In genomic region chr13:73254827-73255226, GRCh38 we compare ENCODE assay signal across 21 cellular contexts.
A peak's percentile ranks its signal among the peaks of the same experiment; 100 is the strongest.
DNase-seq lines count a peak whose midpoint lies in the region; ATAC-seq, FAIRE-seq and TF ChIP-seq lines count a peak whose summit lies in the region.
"Had no signal": no experiment of that assay in that cellular context is flagged by ENCODE, and none has a peak within 500 bp of the region (broad histone marks: within the 10 kb centered on the region; RNA-seq: fewer than 3 reads in every experiment).

No MANE protein-coding gene starts in this region.

- no peaks in the 10 kb centered on the region for H3K9me1 ChIP-seq in IMR-90 (ENCODE audit: insufficient read depth, low read length)

- H3K9me3 ChIP-seq in IMR-90 (ENCODE audit: control insufficient read depth, insufficient read depth, low read length) = no peaks in the 10 kb centered on the region
- 0 out of 4 replicates have a peak, but pooled peaks cover 0 to 3% of the 10 kb centered on the region in 2 experiments for H3K9me3 ChIP-seq in H1 (ENCODE audit: insufficient read depth in 2 of 2, low read depth in 1 of 2, low read length in 1 of 2)
- H3K9me3 ChIP-seq in upper lobe of left lung = no peaks in the 10 kb centered on the region

- H3K9ac ChIP-seq in IMR-90 (ENCODE audit: low read depth, low read length) (no peak overlapping the region), H1 (replicated peaks in 1 of 4; ENCODE audit: extremely low read depth in 1 of 4, low read depth in 3 of 4, low read length in 3 of 4) (no peak overlapping the region)

- no TSS peak for BruUV-seq in IMR-90 (replicated peaks; lab: Mats Ljungman, UMichigan)

- H3K18ac ChIP-seq in IMR-90 (ENCODE audit: low read depth, low read length) (no peak overlapping the region), H1 (ENCODE audit: extremely low read depth, low read length) (no peak overlapping the region)

- dilution Hi-C loops in IMR-90 (cut with HindIII; ENCODE audit: low sequenced_read_pairs, unreplicated experiment) = no loop called here

- intact Hi-C loops in IMR-90 (cut with micrococcal nuclease) = no loop called here

- H2BK5ac ChIP-seq in IMR-90 (ENCODE audit: low read depth, low read length, poor library complexity, severe bottlenecking) = no peak overlapping the region
- H2BK5ac ChIP-seq in H1 (ENCODE audit: low read depth, low read length) = no peak overlapping the region

- no peak overlapping the region for H2AFZ ChIP-seq in IMR-90 (replicated peaks; ENCODE audit: low read length, poor library complexity)
- H2AFZ ChIP-seq in H1 (ENCODE audit: low read length) = 0 out of 2 replicates have a peak overlapping the region, but pooled peaks have one; percentile 2
- H2AFZ ChIP-seq: GM23338 had no signal

- H4K8ac ChIP-seq in IMR-90 (ENCODE audit: low read depth in 2 of 2, low read length in 2 of 2) (no peak overlapping the region), H1 (ENCODE audit: extremely low read depth, insufficient read depth, low read length) (no peak overlapping the region)

- no peak for TF ChIP-seq CTCF in IMR-90 (conservative IDR thresholded peaks at IDR 0.05; ENCODE audit: low read depth, low read length)
- no peak for TF ChIP-seq CTCF in H1 (IDR thresholded peaks at IDR 0.05; ENCODE audit: control extremely low read depth in 1 of 3, insufficient read depth in 1 of 3, low read depth in 1 of 3, low read length in 3 of 3)
- TF ChIP-seq CTCF in upper lobe of left lung (IDR thresholded peaks at IDR 0.05) = no peak

- H2BK15ac ChIP-seq in IMR-90 (ENCODE audit: low read depth, low read length) (no peak overlapping the region), H1 (ENCODE audit: low read length) (no peak overlapping the region)

- H3K4me2 ChIP-seq in IMR-90 (ENCODE audit: low read depth, low read length) = no peak overlapping the region
- no peak overlapping the region for H3K4me2 ChIP-seq in H1 (ENCODE audit: insufficient read depth in 1 of 2, low read depth in 2 of 2, low read length in 2 of 2)
- H3K4me2 ChIP-seq: GM23338 had no signal

- H3K27ac ChIP-seq in IMR-90 (ENCODE audit: insufficient read depth, low read length) = no peak overlapping the region
- H3K27ac ChIP-seq in H1 (ENCODE audit: low read depth, low read length) = no peak overlapping the region
- no peak overlapping the region for H3K27ac ChIP-seq in upper lobe of left lung

- in situ Hi-C loops in IMR-90 (cut with MboI; ENCODE audit: low sequenced_read_pairs) = no loop called here

- H4K91ac ChIP-seq in IMR-90 (ENCODE audit: insufficient read depth, low read depth, low read length) (no peak overlapping the region), H1 (replicated peaks; ENCODE audit: insufficient read length, low read length) (no peak overlapping the region)

- H3K4me3 ChIP-seq in IMR-90 (ENCODE audit: insufficient read depth, low read depth, low read length) (no peak overlapping the region), H1 (ENCODE audit: extremely low read depth in 1 of 4, insufficient read depth in 2 of 4, low read depth in 3 of 4, low read length in 4 of 4) (no peak overlapping the region), upper lobe of left lung (no peak overlapping the region)
- H3K4me3 ChIP-seq: GM23338 had no signal

- TF ChIP-seq POLR2A in IMR-90 (IDR thresholded peaks at IDR 0.05; ENCODE audit: low read depth, low read length) (no peak), H1 (IDR thresholded peaks at IDR 0.05; ENCODE audit: control extremely low read depth in 1 of 2, low read depth in 2 of 2, low read length in 2 of 2) (no peak), upper lobe of left lung (IDR thresholded peaks at IDR 0.05) (no peak), erythroblast (IDR thresholded peaks at IDR 0.05; ENCODE audit: low read length) (no peak)

- CTCF ChIA-PET in IMR-90 (lab: Yijun Ruan, JAX) (interaction anchor here (1.0 kb wide), 1 partner anchor 12 kb away, joined by 3 read pairs; no protein-coding TSS in a partner anchor), H1 (lab: Charles Lee; ENCODE audit: partially characterized antibody) (no interaction called here)

- no peak overlapping the region for H2AK9ac ChIP-seq in IMR-90 (replicated peaks; ENCODE audit: low read depth, low read length, poor library complexity)

- POLR2A ChIA-PET in IMR-90 (lab: Charles Lee; ENCODE audit: unreplicated experiment) = no interaction called here
- POLR2A ChIA-PET in H1 (lab: Charles Lee; ENCODE audit: partially characterized antibody) = no interaction called here

- H4K5ac ChIP-seq in IMR-90 (ENCODE audit: low read depth, low read length) (no peak overlapping the region), H1 (ENCODE audit: insufficient read length, low read depth, low read length) (no peak overlapping the region)

- peak; percentile 28 for DNase-seq in EH (ENCODE audit: low read depth)
- DNase-seq in IMR-90 = no peak
- no peak for DNase-seq in H1 (ENCODE audit: low read depth in 1 of 2, low spot score in 2 of 2)
- peak; percentile 68 for DNase-seq in kidney tubule cell (ENCODE audit: low spot score)
- no peak for DNase-seq in upper lobe of left lung
- DNase-seq in SK-N-DZ (ENCODE audit: low spot score) = no peak
- DNase-seq in erythroblast (lab: John Stamatoyannopoulos, UW) = no peak
- no peak for DNase-seq in SKM-1 (lab: John Stamatoyannopoulos, UW; ENCODE audit: unreplicated experiment)
- DNase-seq: AML-193, GDM1, Karpas-422, MV-4-11, NCI-H1417 treated with DMSO at 0.1 percent for 48 hours, NCI-H2029, NCI-H510A, NCI-H82, SHP77 treated with DMSO at 0.1 percent for 48 hours had no signal

- H3K14ac ChIP-seq in IMR-90 (replicated peaks; ENCODE audit: low read depth, low read length) (peak overlapping the region; percentile 48; the same call in 1 of the 2 replicates), H1 (ENCODE audit: insufficient read length) (no peak overlapping the region)

- no peak for FAIRE-seq in H1 (lab: Jason Lieb, UNC)
- FAIRE-seq: GM12892, GM19239, RCC 7860 had no signal

- no CpG with 5 or more reads among the region's 2 CpGs for WGBS in IMR-90 (ENCODE audit: extremely low coverage in 2 of 2, insufficient read length in 1 of 2), 2 experiments
- 56% methylated on average over 2 of the region's 2 CpGs; no CpG with 5 or more reads in 1 of the 2 experiments for WGBS in H1 (ENCODE audit: extremely low coverage in 1 of 2, insufficient coverage in 1 of 2, insufficient read length in 1 of 2, insufficient replicate concordance in 2 of 2, low coverage in 1 of 2, low lambda C conversion rate in 2 of 2, missing lambda C conversion rate in 1 of 2), 2 experiments
- 54 to 59% methylated on average over 2 of the region's 2 CpGs for WGBS in upper lobe of left lung, 2 donors

- no peak overlapping the region for H3K56ac ChIP-seq in IMR-90 (ENCODE audit: extremely low read depth, insufficient read depth, low read length)
- no peak overlapping the region for H3K56ac ChIP-seq in H1 (replicated peaks; ENCODE audit: insufficient read length, low read depth, low read length)

- H2BK120ac ChIP-seq in IMR-90 (ENCODE audit: low read depth, low read length) (0 out of 2 replicates have a peak overlapping the region, but pooled peaks have one; percentile 11), H1 (replicated peaks; ENCODE audit: low read depth, low read length) (no peak overlapping the region)

- TF ChIP-seq RAD21 in IMR-90 (IDR thresholded peaks at IDR 0.05; ENCODE audit: low read length) (no peak), H1 (IDR thresholded peaks at IDR 0.05 in 1 of 2, conservative IDR thresholded peaks at IDR 0.05 in 1 of 2; ENCODE audit: low read depth in 2 of 2, low read length in 2 of 2) (no peak)

- TF ChIP-seq EP300 in H1 (IDR thresholded peaks at IDR 0.05; ENCODE audit: borderline replicate concordance in 1 of 2, low read depth in 2 of 2, low read length in 2 of 2) = no peak
- TF ChIP-seq EP300 in upper lobe of left lung (IDR thresholded peaks at IDR 0.05) = no peak

- H3K4ac ChIP-seq in IMR-90 (ENCODE audit: low read depth, low read length) = no peak overlapping the region
- H3K4ac ChIP-seq in H1 (replicated peaks; ENCODE audit: insufficient read length, low read depth, low read length) = no peak overlapping the region

- no peaks in the 10 kb centered on the region for H3K27me3 ChIP-seq in IMR-90 (ENCODE audit: control insufficient read depth, insufficient read depth, low read length)
- H3K27me3 ChIP-seq in H1 (replicated peaks in 1 of 4; ENCODE audit: control insufficient read depth in 3 of 4, extremely low read depth in 1 of 4, insufficient read depth in 3 of 4, low read length in 3 of 4) = no peaks in the 10 kb centered on the region
- no peaks in the 10 kb centered on the region for H3K27me3 ChIP-seq in upper lobe of left lung

- H3K23me2 ChIP-seq in H1 (ENCODE audit: low read depth, low read length) = no peaks in the 10 kb centered on the region

- H3K4me1 ChIP-seq in IMR-90 (ENCODE audit: control insufficient read depth, insufficient read depth, low read length) (peaks cover 5% of the 10 kb centered on the region), H1 (replicated peaks in 1 of 4; ENCODE audit: control insufficient read depth in 3 of 4, insufficient read depth in 4 of 4, low read length in 3 of 4) (no peaks in the 10 kb centered on the region; a peak in 1 of 7 replicates), upper lobe of left lung (no peaks in the 10 kb centered on the region)

- H2AK5ac ChIP-seq in IMR-90 (ENCODE audit: low read depth, low read length) (no peak overlapping the region), H1 (ENCODE audit: low read depth, low read length) (no peak overlapping the region)

- H4K20me1 ChIP-seq in IMR-90 (ENCODE audit: insufficient read depth, low read length) (no peaks in the 10 kb centered on the region), H1 (replicated peaks in 1 of 2; ENCODE audit: control insufficient read depth in 1 of 2, insufficient read depth in 2 of 2, low read length in 2 of 2) (no peaks in the 10 kb centered on the region)

- no peaks in the 10 kb centered on the region for H3K79me2 ChIP-seq in H1 (ENCODE audit: control insufficient read depth in 1 of 2, insufficient read depth in 2 of 2, low read length in 2 of 2)

- H3K36me3 ChIP-seq in IMR-90 (ENCODE audit: control insufficient read depth, insufficient read depth, low read length) (no peaks in the 10 kb centered on the region), H1 (ENCODE audit: control insufficient read depth in 2 of 4, insufficient read depth in 4 of 4, low read length in 3 of 4) (no peaks in the 10 kb centered on the region), upper lobe of left lung (no peaks in the 10 kb centered on the region)

- H2BK12ac ChIP-seq in H1 (ENCODE audit: low read depth, low read length) = no peak overlapping the region

- H3K79me1 ChIP-seq in IMR-90 (ENCODE audit: low read depth in 1 of 2, low read length in 2 of 2) (no peaks in the 10 kb centered on the region), H1 (ENCODE audit: low read depth, low read length) (no peaks in the 10 kb centered on the region)

- H3K23ac ChIP-seq in IMR-90 (ENCODE audit: low read depth, low read length) (no peak overlapping the region), H1 (ENCODE audit: insufficient read length) (no peak overlapping the region)

- H2BK20ac ChIP-seq in IMR-90 (ENCODE audit: low read depth, low read length) = no peak overlapping the region
- no peak overlapping the region for H2BK20ac ChIP-seq in H1 (ENCODE audit: low read length)

- ATAC-seq in IMR-90 (ENCODE audit: low read depth) (no peak), upper lobe of left lung (ENCODE audit: low FRiP score in 2 of 2) (no peak)
- ATAC-seq: GM23338 had no signal

TF ChIP-seq in IMR-90, 13 proteins besides CTCF, POLR2A, EP300 and RAD21 (continues in another document):
- no peak for TF ChIP-seq MXI1 (IDR thresholded peaks at IDR 0.05; ENCODE audit: borderline replicate concordance, low read depth, low read length)

Comparison
In these comparisons a context has a peak if more than half of its experiments do, and no peak if none do; other contexts are left out.
1. DNase-seq: peak in EH (single experiment) and kidney tubule cell (single experiment); none in IMR-90 (single experiment), H1 (0 of 2), upper lobe of left lung (0 of 2), SK-N-DZ (single experiment), erythroblast (0 of 2) and SKM-1 (single experiment).